In the genomic region with DNA sequence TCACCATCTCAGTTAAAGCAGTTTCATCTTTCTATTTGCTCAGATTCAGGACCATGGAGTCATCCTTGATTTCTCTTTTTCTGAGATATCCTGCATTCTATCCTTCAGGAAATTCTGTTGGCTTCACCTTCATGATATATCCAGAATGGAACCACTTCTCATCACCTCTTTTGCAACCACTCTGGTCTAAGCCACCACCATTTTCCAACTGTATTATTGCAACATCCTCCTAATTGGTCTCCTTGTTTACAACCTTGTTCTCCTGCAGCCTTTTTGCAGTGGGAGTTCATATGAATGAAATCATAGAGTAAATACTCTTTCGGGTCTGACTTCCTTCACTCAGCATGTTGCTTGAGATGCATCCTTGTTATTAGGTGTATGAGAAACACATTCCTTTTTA, we compare ENCODE assay signal across 27 cellular contexts.
"Had no signal": no experiment of that assay in that cellular context is flagged by ENCODE, and none has a peak within 500 bp of the region (broad histone marks: within the 10 kb centered on the region; RNA-seq: fewer than 3 reads in every experiment).

No MANE protein-coding gene starts in this region.

- H3K9me3 Mint-ChIP-seq: dendritic cell treated with granulocyte-macrophage colony-stimulating factor and Interleukin-4, amounts not matched to agents 40 ng/mL and 50 ng/mL, for 4 days; endodermal cell; mesothelial cell of epicardium had no signal

- H3K4me3 Mint-ChIP-seq: dendritic cell treated with granulocyte-macrophage colony-stimulating factor and Interleukin-4, amounts not matched to agents 40 ng/mL and 50 ng/mL, for 4 days; effector memory CD8-positive, alpha-beta T cell; endodermal cell; mesothelial cell of epicardium had no signal

- DNase-seq: colonic mucosa; cortex of kidney; effector CD8-positive, alpha-beta T cell; effector memory CD8-positive, alpha-beta T cell; erythroblast; esophagus squamous epithelium; foreskin fibroblast; foreskin melanocyte; gastrocnemius medialis; glutamatergic neuron; head of caudate nucleus; heart right ventricle; hippocampal formation; left cardiac atrium; left lung; left ventricle myocardium superior; lower lobe of right lung; mesenchymal stem cell; mucosa of descending colon had no signal

- H3K27ac ChIP-seq: colonic mucosa, epithelial cell of prostate, esophagus squamous epithelium, gastrocnemius medialis, heart right ventricle, left lung, lower lobe of right lung had no signal

- H3K9me3 ChIP-seq: colonic mucosa, esophagus squamous epithelium, gastrocnemius medialis, heart right ventricle, left lung, lower lobe of right lung, mucosa of descending colon had no signal

- H3K4me3 ChIP-seq: colonic mucosa, esophagus squamous epithelium, gastrocnemius medialis, heart right ventricle, left lung, lower lobe of right lung, mucosa of descending colon had no signal

- H3K4me1 ChIP-seq: colonic mucosa, left lung had no signal

- H3K36me3 Mint-ChIP-seq: mesothelial cell of epicardium had no signal

- H3K36me3 ChIP-seq: colonic mucosa, esophagus squamous epithelium, gastrocnemius medialis, heart right ventricle, left lung, lower lobe of right lung had no signal

- ATAC-seq: effector memory CD8-positive, alpha-beta T cell; esophagus mucosa; gastrocnemius medialis; heart right ventricle; left cardiac atrium; left lung; left ventricle myocardium superior; lower lobe of right lung; mucosa of descending colon had no signal

- H3K27ac Mint-ChIP-seq: dendritic cell treated with granulocyte-macrophage colony-stimulating factor and Interleukin-4, amounts not matched to agents 40 ng/mL and 50 ng/mL, for 4 days; effector memory CD8-positive, alpha-beta T cell; endodermal cell; mesothelial cell of epicardium had no signal

- FAIRE-seq: endometrium, islet of Langerhans, keratinocyte had no signal
